7 cellular contexts compared by ENCODE assay signal in genomic region chr16:67161595-67162058, GRCh38. TPM values are rescaled to one million over a fixed set of nuclear protein-coding genes. Genes with fewer than 3 reads are reported as not detected.
A peak's percentile ranks its signal among the peaks of the same experiment; 100 is the strongest.
DNase-seq lines count a peak whose midpoint lies in the region; ATAC-seq and TF ChIP-seq lines count a peak whose summit lies in the region.

No MANE protein-coding gene starts in this region.

- H3K27ac ChIP-seq in GM23248 (no peak overlapping the region), heart right ventricle (peak overlapping the region in 8 of 10 donors; percentile 20 to 90 (median 58)), testis (no peak overlapping the region)

- TF ChIP-seq POLR2A in testis (IDR thresholded peaks at IDR 0.05) = no peak

- H3K79me2 ChIP-seq in GM23248 (ENCODE audit: insufficient read depth) = 0 out of 2 replicates have a peak, but pooled peaks cover 4% of the 10 kb centered on the region

- H3K4me3 ChIP-seq in GM23248 (no peak overlapping the region), heart right ventricle (peak overlapping the region in 8 of 10 donors; percentile 81 to 99 (median 91)), skeletal muscle cell (ENCODE audit: low read depth, low read length) (peak overlapping the region; percentile 66), testis (no peak overlapping the region)

- in situ Hi-C loops in GM23248 (cut with MboI) = loop anchor here (25.0 kb wide), 1 partner anchor 199 kb away; the partner anchor contains the start of gene CES3

- peaks cover 80% of the 10 kb centered on the region for H3K36me3 Mint-ChIP-seq in activated T-helper 17 cell treated with anti-CD3 and anti-CD28 coated beads, Interleukin-2, amount 50 U/mL, for 72 hours (ENCODE audit: low read depth)
- H3K36me3 Mint-ChIP-seq in chondrocyte (ENCODE audit: low read depth) = no peaks in the 10 kb centered on the region

- H2AFZ ChIP-seq in GM23248 = no peak overlapping the region

- no peaks in the 10 kb centered on the region for H3K36me3 ChIP-seq in GM23248 (ENCODE audit: low read depth)
- no peaks in the 10 kb centered on the region for H3K36me3 ChIP-seq in heart right ventricle
- no peaks in the 10 kb centered on the region for H3K36me3 ChIP-seq in testis (ENCODE audit: low read depth, missing control alignments)

- no peaks in the 10 kb centered on the region for H3K9me3 ChIP-seq in GM23248 (ENCODE audit: low read depth)
- H3K9me3 ChIP-seq in heart right ventricle = no peaks in the 10 kb centered on the region
- no peaks in the 10 kb centered on the region for H3K9me3 ChIP-seq in testis

- H3K27ac Mint-ChIP-seq in activated T-helper 17 cell treated with anti-CD3 and anti-CD28 coated beads, Interleukin-2, amount 50 U/mL, for 72 hours = no peak overlapping the region
- no peak overlapping the region for H3K27ac Mint-ChIP-seq in chondrocyte (ENCODE audit: unreplicated experiment)

- no peaks in the 10 kb centered on the region for H4K20me1 ChIP-seq in GM23248 (ENCODE audit: insufficient read depth)

- 67 to 72% methylated on average over 24 to 25 of the region's 25 CpGs for WGBS in GM23248 (ENCODE audit: low coverage in 1 of 2, low lambda C conversion rate in 2 of 2, missing lambda C conversion rate in 2 of 2), 2 experiments
- WGBS in heart right ventricle, 2 donors = 24 to 35% methylated on average over 25 of the region's 25 CpGs
- 31 to 48% methylated on average over 23 to 25 of the region's 25 CpGs for WGBS in testis, 2 donors

- peak overlapping the region; percentile 94 for H3K4me3 Mint-ChIP-seq in activated T-helper 17 cell treated with anti-CD3 and anti-CD28 coated beads, Interleukin-2, amount 50 U/mL, for 72 hours
- H3K4me3 Mint-ChIP-seq in chondrocyte (ENCODE audit: unreplicated experiment) = no peak overlapping the region

- H3K27me3 ChIP-seq in GM23248 (replicated peaks; ENCODE audit: insufficient read depth) (no peaks in the 10 kb centered on the region), heart right ventricle (peaks cover 0 to 55% (median 24%) of the 10 kb centered on the region in 7 donors), testis (no peaks in the 10 kb centered on the region)

- no peaks in the 10 kb centered on the region for H3K9me2 ChIP-seq in GM23248 (ENCODE audit: insufficient read depth)

- intact Hi-C loops in heart right ventricle (cut with DNase I) = loop anchor here in 2 of 10 donors (2.0 kb wide), 1 partner anchor 21 kb away; the partner anchor contains the start of gene MATCAP1 (in 2 of the 2)
- intact Hi-C loops in testis (cut with DNase I; ENCODE audit: low total_unique reads) = no loop called here

- H3K4me2 ChIP-seq in GM23248 (ENCODE audit: unreplicated experiment) = peak overlapping the region; percentile 86

- DNase-seq in GM23248 = no peak
- peak in 1 of 2 donors; percentile 62 for DNase-seq in heart right ventricle
- DNase-seq in skeletal muscle cell (ENCODE audit: low read depth) = no peak
- DNase-seq in chondrocyte (ENCODE audit: low spot score) = no peak
- DNase-seq in NOMO-1 treated with DMSO at 0.1 percent for 48 hours (lab: John Stamatoyannopoulos, UW; ENCODE audit: unreplicated experiment) = no peak
- no peak for DNase-seq in testis

- H3K27me3 Mint-ChIP-seq in activated T-helper 17 cell treated with anti-CD3 and anti-CD28 coated beads, Interleukin-2, amount 50 U/mL, for 72 hours = peaks cover 10% of the 10 kb centered on the region
- peaks cover 14% of the 10 kb centered on the region for H3K27me3 Mint-ChIP-seq in chondrocyte (ENCODE audit: low read depth)

- no peak for ATAC-seq in activated T-helper 17 cell treated with anti-CD3 and anti-CD28 coated beads, Interleukin-2, amount 50 U/mL, for 72 hours (replicated peaks)
- peak in 6 of 8 donors; percentile 8 to 39 (median 18) for ATAC-seq in heart right ventricle

- H3K9me3 Mint-ChIP-seq in activated T-helper 17 cell treated with anti-CD3 and anti-CD28 coated beads, Interleukin-2, amount 50 U/mL, for 72 hours = no peaks in the 10 kb centered on the region
- no peaks in the 10 kb centered on the region for H3K9me3 Mint-ChIP-seq in chondrocyte (ENCODE audit: low read depth)

- TF ChIP-seq CTCF in heart right ventricle (IDR thresholded peaks at IDR 0.05) (no peak), chondrocyte (IDR thresholded peaks at IDR 0.05) (no peak), testis (IDR thresholded peaks at IDR 0.05) (no peak)

- H3K4me1 ChIP-seq in GM23248 (ENCODE audit: insufficient read depth) (no peaks in the 10 kb centered on the region), heart right ventricle (peaks cover 35 to 74% (median 58%) of the 10 kb centered on the region in 9 donors), testis (peaks cover 12% of the 10 kb centered on the region)

- H3F3A ChIP-seq in GM23248 (ENCODE audit: insufficient read depth) = peaks cover 7% of the 10 kb centered on the region; the same call in 1 of the 2 replicates

- no peak overlapping the region; the same call in 1 of the 2 replicates for H3K9ac ChIP-seq in GM23248

- H3K4me1 Mint-ChIP-seq in activated T-helper 17 cell treated with anti-CD3 and anti-CD28 coated beads, Interleukin-2, amount 50 U/mL, for 72 hours = peaks cover 23% of the 10 kb centered on the region
- H3K4me1 Mint-ChIP-seq in chondrocyte (ENCODE audit: low read depth) = peaks cover 31% of the 10 kb centered on the region

RNA-seq across cellular contexts. Expression of gene FBXL8, which starts 1.9 kb away (rescaled TPM):
- total RNA-seq in GM23248 (2014; rRNA removed; shearing (Covaris generic)) = 22.5 and 24.0 TPM in 2 replicates
- polyA plus RNA-seq in GM23248 (2016; fragmentation: Nextera tagmentation; extraction: Ambion mirVana) (9.8 and 10.3 TPM in 2 replicates), heart right ventricle (10 to 100 TPM in 1 of 2 donors, 1 to 10 TPM in 1; 8.6 to 17.3 TPM), testis (ENCODE audit: insufficient read depth, low read depth, low replicate concordance) (3.7 TPM)
- 100 to 1,000 TPM in 1 of 2 donors, 10 to 100 TPM in 1; 33.1 to 108 TPM for total RNA-seq in activated T-helper 17 cell treated with anti-CD3 and anti-CD28 coated beads, Interleukin-2, amount 50 U/mL, for 72 hours
- total RNA-seq in heart right ventricle (10 to 100 TPM in 1 of 10 donors, 1 to 10 TPM in 9; 3.9 to 10.5 (median 5.0) TPM), chondrocyte (14.6 to 17.5 TPM (median 16.0 TPM) in 3 replicates), testis (10 to 100 TPM; 20.6 to 26.9 TPM)

RNA-seq across cellular contexts. Expression of gene TRADD, which starts 1.9 kb away (rescaled TPM):
- 44.6 and 46.2 TPM in 2 replicates for total RNA-seq in GM23248 (2014; rRNA removed; shearing (Covaris generic))
- polyA plus RNA-seq in GM23248 (2016; fragmentation: Nextera tagmentation; extraction: Ambion mirVana) (25.9 and 28.1 TPM in 2 replicates), heart right ventricle (10 to 100 TPM in 1 of 2 donors, 1 to 10 TPM in 1; 9.7 to 17.9 TPM), testis (ENCODE audit: insufficient read depth, low read depth, low replicate concordance) (7.4 TPM)
- total RNA-seq in activated T-helper 17 cell treated with anti-CD3 and anti-CD28 coated beads, Interleukin-2, amount 50 U/mL, for 72 hours = 10 to 100 TPM; 36.3 to 65.9 TPM
- total RNA-seq in heart right ventricle (10 to 100 TPM in 1 of 10 donors, 1 to 10 TPM in 9; 4.8 to 12.4 (median 5.7) TPM), chondrocyte (16.6 to 20.0 TPM (median 19.1 TPM) in 3 replicates), testis (10 to 100 TPM; 15.9 to 23.9 TPM)

RNA-seq across cellular contexts. Expression of gene HSF4, which starts 2.9 kb away (rescaled TPM):
- 6.4 and 10.8 TPM in 2 replicates for total RNA-seq in GM23248 (2014; rRNA removed; shearing (Covaris generic))
- polyA plus RNA-seq in GM23248 (2016; fragmentation: Nextera tagmentation; extraction: Ambion mirVana) (1.8 and 3.0 TPM in 2 replicates), heart right ventricle (100 to 1,000 TPM in 1 of 2 donors, 1 to 10 TPM in 1; 9.1 to 199 TPM), testis (ENCODE audit: insufficient read depth, low read depth, low replicate concordance) (20.2 TPM)
- total RNA-seq in activated T-helper 17 cell treated with anti-CD3 and anti-CD28 coated beads, Interleukin-2, amount 50 U/mL, for 72 hours = 100 to 1,000 TPM in 1 of 2 donors, 10 to 100 TPM in 1; 71.3 to 325 TPM
- total RNA-seq in heart right ventricle (10 to 100 TPM; 32.9 to 71.3 (median 38.6) TPM), chondrocyte (11.6 to 19.0 TPM (median 15.7 TPM) in 3 replicates), testis (10 to 100 TPM; 63.4 to 78.3 TPM)

RNA-seq across cellular contexts. Expression of gene NOL3, which starts 8.7 kb away (rescaled TPM):
- 31.0 and 51.1 TPM in 2 replicates for total RNA-seq in GM23248 (2014; rRNA removed; shearing (Covaris generic))
- 20.3 TPM in 2 replicates for polyA plus RNA-seq in GM23248 (2016; fragmentation: Nextera tagmentation; extraction: Ambion mirVana)
- total RNA-seq in activated T-helper 17 cell treated with anti-CD3 and anti-CD28 coated beads, Interleukin-2, amount 50 U/mL, for 72 hours = 100 to 1,000 TPM in 1 of 2 donors, 10 to 100 TPM in 1; 30.0 to 194 TPM
- 10 to 100 TPM; 71.8 to 92.2 (median 79.9) TPM for total RNA-seq in heart right ventricle
- polyA plus RNA-seq in heart right ventricle = 100 to 1,000 TPM; 115 to 132 TPM
- 21.9 to 34.6 TPM (median 31.2 TPM) in 3 replicates for total RNA-seq in chondrocyte
- 10 to 100 TPM; 16.2 to 34.9 TPM for total RNA-seq in testis
- 11.8 TPM for polyA plus RNA-seq in testis (ENCODE audit: insufficient read depth, low read depth, low replicate concordance)

RNA-seq across cellular contexts. Expression of gene B3GNT9, which starts 10.8 kb away (rescaled TPM):
- 73.2 and 88.0 TPM in 2 replicates for total RNA-seq in GM23248 (2014; rRNA removed; shearing (Covaris generic))
- 24.3 and 24.8 TPM in 2 replicates for polyA plus RNA-seq in GM23248 (2016; fragmentation: Nextera tagmentation; extraction: Ambion mirVana)
- 10 to 100 TPM in 1 of 2 donors, 1 to 10 TPM in 1; 8.3 to 12.3 TPM for total RNA-seq in activated T-helper 17 cell treated with anti-CD3 and anti-CD28 coated beads, Interleukin-2, amount 50 U/mL, for 72 hours
- 10 to 100 TPM in 4 of 10 donors, 1 to 10 TPM in 6; 7.4 to 17.6 (median 9.6) TPM for total RNA-seq in heart right ventricle
- polyA plus RNA-seq in heart right ventricle = 10 to 100 TPM in 1 of 2 donors, 1 to 10 TPM in 1; 5.4 to 19.1 TPM
- total RNA-seq in chondrocyte = 39.9 to 64.4 TPM (median 41.4 TPM) in 3 replicates
- 10 to 100 TPM; 18.6 to 24.6 TPM for total RNA-seq in testis
- polyA plus RNA-seq in testis (ENCODE audit: insufficient read depth, low read depth, low replicate concordance) = 18.0 TPM

Comparison
In these comparisons a context has a peak if more than half of its experiments do, and no peak if none do; other contexts are left out.
1. H3K27ac ChIP-seq: peak in heart right ventricle (8 of 10); none in GM23248 (single experiment) and testis (0 of 2).
2. H3K4me3 ChIP-seq: peak in heart right ventricle (8 of 10) and skeletal muscle cell (single experiment); none in GM23248 (single experiment) and testis (0 of 2).